31 cellular contexts compared by ENCODE assay signal in the genomic region with DNA sequence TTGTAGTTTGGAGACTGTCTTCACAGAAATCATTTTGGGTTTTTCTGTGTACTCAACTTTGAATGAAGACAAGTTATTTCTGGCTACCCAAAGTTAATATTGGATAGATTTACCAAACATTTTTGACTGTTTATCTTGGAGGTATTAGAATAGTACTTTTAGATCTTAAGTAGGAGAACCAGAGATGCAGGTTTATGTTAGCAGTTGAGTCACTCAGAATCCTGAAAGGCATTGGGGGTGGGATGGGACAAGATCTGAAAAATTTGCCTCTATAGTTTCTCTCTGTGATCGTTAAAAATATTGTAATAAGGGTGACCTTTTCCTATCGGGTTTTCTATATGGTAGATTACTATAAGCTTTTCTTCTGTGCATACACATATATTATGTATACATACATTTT.
"Had no signal": no experiment of that assay in that cellular context is flagged by ENCODE, and none has a peak within 500 bp of the region (broad histone marks: within the 10 kb centered on the region; RNA-seq: fewer than 3 reads in every experiment).

No MANE protein-coding gene starts in this region.

- H3K27me3 ChIP-seq: brain microvascular endothelial cell had no signal

- H3K4me2 ChIP-seq: KMS-11 had no signal

- H3K27ac Mint-ChIP-seq: activated CD4-positive, alpha-beta memory T cell treated with anti-CD3 and anti-CD28 coated beads, Interleukin-2, amount 10 ng/mL, durations not matched to agents 7 days and 5 days; activated CD8-positive, alpha-beta memory T cell treated with anti-CD3 and anti-CD28 coated beads, Interleukin-2, amount 10 ng/mL, durations not matched to agents 7 days and 5 days; activated naive CD8-positive, alpha-beta T cell treated with anti-CD3 and anti-CD28 coated beads for 36 hours had no signal

- H3K27me3 Mint-ChIP-seq: activated CD4-positive, alpha-beta memory T cell treated with anti-CD3 and anti-CD28 coated beads, Interleukin-2, amount 10 ng/mL, durations not matched to agents 7 days and 5 days; activated CD8-positive, alpha-beta memory T cell treated with anti-CD3 and anti-CD28 coated beads, Interleukin-2, amount 10 ng/mL, durations not matched to agents 7 days and 5 days; activated naive CD8-positive, alpha-beta T cell treated with anti-CD3 and anti-CD28 coated beads for 36 hours; central memory CD8-positive, alpha-beta T cell had no signal

- H3K9me3 Mint-ChIP-seq: activated CD4-positive, alpha-beta memory T cell treated with anti-CD3 and anti-CD28 coated beads, Interleukin-2, amount 10 ng/mL, durations not matched to agents 7 days and 5 days; activated naive CD8-positive, alpha-beta T cell treated with anti-CD3 and anti-CD28 coated beads for 36 hours; central memory CD8-positive, alpha-beta T cell had no signal

- H3K36me3 Mint-ChIP-seq: activated CD8-positive, alpha-beta memory T cell treated with anti-CD3 and anti-CD28 coated beads, Interleukin-2, amount 10 ng/mL, durations not matched to agents 7 days and 5 days; activated naive CD8-positive, alpha-beta T cell treated with anti-CD3 and anti-CD28 coated beads for 36 hours had no signal

- H3K4me3 ChIP-seq: cardiac muscle cell had no signal

- H3K9ac ChIP-seq: KMS-11 had no signal

- H3K36me3 ChIP-seq: brain microvascular endothelial cell, cardiac muscle cell, WERI-Rb-1 had no signal

- H3K27ac ChIP-seq: brain microvascular endothelial cell, cardiac muscle cell, KMS-11, WERI-Rb-1 had no signal

- DNase-seq: activated CD4-positive, alpha-beta memory T cell treated with anti-CD3 and anti-CD28 coated beads, Interleukin-2, amount 10 ng/mL, durations not matched to agents 7 days and 5 days; activated CD4-positive, alpha-beta T cell treated with anti-CD3 and anti-CD28 coated beads for 1 hour; activated CD4-positive, alpha-beta T cell treated with anti-CD3 and anti-CD28 coated beads for 48 hours; activated CD4-positive, CD25-positive, alpha-beta regulatory T cell; activated CD8-positive, alpha-beta memory T cell treated with anti-CD3 and anti-CD28 coated beads for 24 hours; activated CD8-positive, alpha-beta memory T cell treated with anti-CD3 and anti-CD28 coated beads, Interleukin-2, amount 10 ng/mL, durations not matched to agents 7 days and 5 days; activated CD8-positive, alpha-beta memory T cell treated with anti-CD3 and anti-CD28 coated beads, Interleukin-2, amount 50 U/mL, for 48 hours; activated effector memory CD4-positive, alpha-beta T cell treated with Interleukin-2 at 50 U/mL for 16 hours; activated naive CD4-positive, alpha-beta T cell; activated naive CD4-positive, alpha-beta T cell treated with anti-CD3 and anti-CD28 coated beads, Interleukin-2, amount 50 U/mL, for 16 hours; activated naive CD8-positive, alpha-beta T cell treated with anti-CD3 and anti-CD28 coated beads for 36 hours; activated T-cell treated with anti-CD3 and anti-CD28 coated beads, Interleukin-2, amount 50 U/mL, for 48 hours; amniotic stem cell; aorta; brain microvascular endothelial cell; NCI-H1105; NCI-H1417 treated with DMSO at 0.1 percent for 48 hours; NCI-H187 treated with DMSO at 0.1 percent for 48 hours; NCI-H2081; NCI-H226; NCI-H446 treated with DMSO at 0.1 percent for 48 hours; NK-92 treated with Interleukin-12 subunit alpha and Interleukin-12 subunit beta, amount 100 ng/mL, for 24 hours; SHP77; T-helper 1 cell; T-helper 2 cell; T-helper 9 cell; WERI-Rb-1 had no signal

- ATAC-seq: activated CD8-positive, alpha-beta memory T cell treated with anti-CD3 and anti-CD28 coated beads, Interleukin-2, amount 10 ng/mL, durations not matched to agents 7 days and 5 days; SK-N-SH treated with all-trans-retinoic acid at 6 μM for 48 hours had no signal

- H3K4me3 Mint-ChIP-seq: activated CD4-positive, alpha-beta memory T cell treated with anti-CD3 and anti-CD28 coated beads, Interleukin-2, amount 10 ng/mL, durations not matched to agents 7 days and 5 days; activated CD8-positive, alpha-beta memory T cell treated with anti-CD3 and anti-CD28 coated beads, Interleukin-2, amount 10 ng/mL, durations not matched to agents 7 days and 5 days; activated naive CD8-positive, alpha-beta T cell treated with anti-CD3 and anti-CD28 coated beads for 36 hours; central memory CD8-positive, alpha-beta T cell had no signal

- H3K4me1 Mint-ChIP-seq: activated CD4-positive, alpha-beta memory T cell treated with anti-CD3 and anti-CD28 coated beads, Interleukin-2, amount 10 ng/mL, durations not matched to agents 7 days and 5 days; activated CD8-positive, alpha-beta memory T cell treated with anti-CD3 and anti-CD28 coated beads, Interleukin-2, amount 10 ng/mL, durations not matched to agents 7 days and 5 days; activated naive CD8-positive, alpha-beta T cell treated with anti-CD3 and anti-CD28 coated beads for 36 hours; central memory CD8-positive, alpha-beta T cell had no signal
